ENCODE assay signal across 13 cellular contexts in genomic region chr19:8316351-8317125, GRCh38. TPM values are rescaled to one million over a fixed set of nuclear protein-coding genes. Genes with fewer than 3 reads are reported as not detected.
DNase-seq lines count a peak whose midpoint lies in the region; ATAC-seq and TF ChIP-seq lines count a peak whose summit lies in the region.
"Had no signal": no experiment of that assay in that cellular context is flagged by ENCODE, and none has a peak within 500 bp of the region (broad histone marks: within the 10 kb centered on the region; RNA-seq: fewer than 3 reads in every experiment).

No MANE protein-coding gene starts in this region.

- intact Hi-C loops in activated CD4-positive, alpha-beta T cell treated with anti-CD3 and anti-CD28 coated beads, Interleukin-2, amount 10 ng/mL, durations not matched to agents 24 days and 14 days (cut with micrococcal nuclease): no loop called here
- intact Hi-C loops in activated CD4-positive, alpha-beta T cell treated with anti-CD3 and anti-CD28 coated beads for 36 hours (cut with DNase I, micrococcal nuclease): no loop called here

- no peak for TF ChIP-seq CTCF in glutamatergic neuron (IDR thresholded peaks at IDR 0.05; ENCODE audit: partially characterized antibody, unreplicated experiment)

- POLR2A ChIA-PET in activated CD4-positive, alpha-beta T cell treated with anti-CD3 and anti-CD28 coated beads for 36 hours (lab: Charles Lee): no interaction called here

- peak overlapping the region; percentile 37 for H3K27ac Mint-ChIP-seq in activated CD4-positive, alpha-beta T cell treated with anti-CD3 and anti-CD28 coated beads, Interleukin-2, amount 10 ng/mL, durations not matched to agents 24 days and 14 days
- H3K27ac Mint-ChIP-seq in activated CD4-positive, alpha-beta T cell treated with anti-CD3 and anti-CD28 coated beads for 36 hours: no peak overlapping the region
- peak overlapping the region; percentile 48 for H3K27ac Mint-ChIP-seq in glutamatergic neuron (ENCODE audit: unreplicated experiment)
- H3K27ac Mint-ChIP-seq: T-helper 17 cell had no signal

- no peaks in the 10 kb centered on the region for H3K27me3 Mint-ChIP-seq in activated CD4-positive, alpha-beta T cell treated with anti-CD3 and anti-CD28 coated beads, Interleukin-2, amount 10 ng/mL, durations not matched to agents 24 days and 14 days
- H3K27me3 Mint-ChIP-seq in activated CD4-positive, alpha-beta T cell treated with anti-CD3 and anti-CD28 coated beads for 36 hours: no peaks in the 10 kb centered on the region
- peaks cover 4% of the 10 kb centered on the region for H3K27me3 Mint-ChIP-seq in glutamatergic neuron (ENCODE audit: unreplicated experiment)
- H3K27me3 Mint-ChIP-seq: stimulated activated naive CD8-positive, alpha-beta T cell treated with anti-CD3 and anti-CD28 coated beads, Interleukin-15, amount 100 ng/mL, for 72 hours; T-helper 17 cell had no signal

- no peak overlapping the region for H3K4me3 Mint-ChIP-seq in activated CD4-positive, alpha-beta T cell treated with anti-CD3 and anti-CD28 coated beads, Interleukin-2, amount 10 ng/mL, durations not matched to agents 24 days and 14 days
- H3K4me3 Mint-ChIP-seq in activated CD4-positive, alpha-beta T cell treated with anti-CD3 and anti-CD28 coated beads for 36 hours: no peak overlapping the region
- H3K4me3 Mint-ChIP-seq in glutamatergic neuron (ENCODE audit: unreplicated experiment): no peak overlapping the region
- H3K4me3 Mint-ChIP-seq: CD14-positive monocyte; stimulated activated naive CD8-positive, alpha-beta T cell treated with anti-CD3 and anti-CD28 coated beads, Interleukin-15, amount 100 ng/mL, for 72 hours; T-helper 17 cell had no signal

- DNase-seq in activated CD4-positive, alpha-beta T cell treated with anti-CD3 and anti-CD28 coated beads, Interleukin-2, amount 10 ng/mL, durations not matched to agents 24 days and 14 days: no peak
- no peak for DNase-seq in activated CD4-positive, alpha-beta T cell treated with anti-CD3 and anti-CD28 coated beads for 36 hours
- DNase-seq in glutamatergic neuron: no peak
- DNase-seq in MV-4-11 (lab: John Stamatoyannopoulos, UW): no peak
- DNase-seq: activated CD8-positive, alpha-beta memory T cell treated with anti-CD3 and anti-CD28 coated beads, Interleukin-2, amount 50 U/mL, for 48 hours; activated naive CD4-positive, alpha-beta T cell treated with Interleukin-2 at 50 U/mL for 16 hours; body of pancreas; GOT3; kidney glomerular epithelial cell; stimulated activated naive CD8-positive, alpha-beta T cell treated with anti-CD3 and anti-CD28 coated beads, Interleukin-15, amount 100 ng/mL, for 72 hours; T-helper 17 cell had no signal

- peaks cover 28% of the 10 kb centered on the region for H3K36me3 Mint-ChIP-seq in activated CD4-positive, alpha-beta T cell treated with anti-CD3 and anti-CD28 coated beads, Interleukin-2, amount 10 ng/mL, durations not matched to agents 24 days and 14 days (ENCODE audit: low read depth)
- peaks cover 25% of the 10 kb centered on the region for H3K36me3 Mint-ChIP-seq in activated CD4-positive, alpha-beta T cell treated with anti-CD3 and anti-CD28 coated beads for 36 hours (ENCODE audit: low read depth)
- H3K36me3 Mint-ChIP-seq in glutamatergic neuron (ENCODE audit: unreplicated experiment): no peaks in the 10 kb centered on the region

- no peak for ATAC-seq in activated CD4-positive, alpha-beta T cell treated with anti-CD3 and anti-CD28 coated beads for 36 hours
- ATAC-seq: activated CD4-positive, CD25-positive, alpha-beta regulatory T cell treated with anti-CD3 and anti-CD28 coated beads, Interleukin-2, amount 50 U/mL, for 24 hours; body of pancreas; stimulated activated naive CD8-positive, alpha-beta T cell treated with anti-CD3 and anti-CD28 coated beads, Interleukin-15, amount 100 ng/mL, for 72 hours; T-helper 17 cell had no signal

- CTCF ChIA-PET in activated CD4-positive, alpha-beta T cell treated with anti-CD3 and anti-CD28 coated beads for 36 hours (lab: Charles Lee): no interaction called here

- H3K4me1 Mint-ChIP-seq in activated CD4-positive, alpha-beta T cell treated with anti-CD3 and anti-CD28 coated beads, Interleukin-2, amount 10 ng/mL, durations not matched to agents 24 days and 14 days: peaks cover 9% of the 10 kb centered on the region
- H3K4me1 Mint-ChIP-seq in activated CD4-positive, alpha-beta T cell treated with anti-CD3 and anti-CD28 coated beads for 36 hours: peaks cover 10% of the 10 kb centered on the region
- peaks cover 5% of the 10 kb centered on the region for H3K4me1 Mint-ChIP-seq in glutamatergic neuron (ENCODE audit: low read depth, unreplicated experiment)

- H3K9me3 Mint-ChIP-seq in activated CD4-positive, alpha-beta T cell treated with anti-CD3 and anti-CD28 coated beads, Interleukin-2, amount 10 ng/mL, durations not matched to agents 24 days and 14 days: no peaks in the 10 kb centered on the region
- H3K9me3 Mint-ChIP-seq in activated CD4-positive, alpha-beta T cell treated with anti-CD3 and anti-CD28 coated beads for 36 hours (ENCODE audit: low read depth): no peaks in the 10 kb centered on the region
- peaks cover 2% of the 10 kb centered on the region for H3K9me3 Mint-ChIP-seq in glutamatergic neuron (ENCODE audit: unreplicated experiment)
- H3K9me3 Mint-ChIP-seq: stimulated activated naive CD8-positive, alpha-beta T cell treated with anti-CD3 and anti-CD28 coated beads, Interleukin-15, amount 100 ng/mL, for 72 hours had no signal

RNA-seq across cellular contexts. Expression of gene NDUFA7, which starts 4.6 kb away (rescaled TPM):
- 52.9 and 54.3 TPM in 2 replicates for total RNA-seq in activated CD4-positive, alpha-beta T cell treated with anti-CD3 and anti-CD28 coated beads, Interleukin-2, amount 10 ng/mL, durations not matched to agents 24 days and 14 days
- total RNA-seq in activated CD4-positive, alpha-beta T cell treated with anti-CD3 and anti-CD28 coated beads for 36 hours: 100 to 1,000 TPM in 1 of 2 experiments, 10 to 100 TPM in 1; 90.9 to 112 TPM
- total RNA-seq in glutamatergic neuron (ENCODE audit: unreplicated experiment): 65.1 TPM

RNA-seq across cellular contexts. Expression of gene RPS28, which starts 4.8 kb away (rescaled TPM):
- 2,054 and 2,121 TPM in 2 replicates for total RNA-seq in activated CD4-positive, alpha-beta T cell treated with anti-CD3 and anti-CD28 coated beads, Interleukin-2, amount 10 ng/mL, durations not matched to agents 24 days and 14 days
- total RNA-seq in activated CD4-positive, alpha-beta T cell treated with anti-CD3 and anti-CD28 coated beads for 36 hours: 1,000 to 10,000 TPM; 1,994 to 2,316 TPM
- 1,030 TPM for total RNA-seq in glutamatergic neuron (ENCODE audit: unreplicated experiment)

RNA-seq across cellular contexts. Expression of gene CD320, which starts 8.4 kb away (rescaled TPM):
- total RNA-seq in activated CD4-positive, alpha-beta T cell treated with anti-CD3 and anti-CD28 coated beads, Interleukin-2, amount 10 ng/mL, durations not matched to agents 24 days and 14 days: 110 and 113 TPM in 2 replicates
- 10 to 100 TPM; 39.9 to 41.4 TPM for total RNA-seq in activated CD4-positive, alpha-beta T cell treated with anti-CD3 and anti-CD28 coated beads for 36 hours
- total RNA-seq in glutamatergic neuron (ENCODE audit: unreplicated experiment): 45.1 TPM

RNA-seq across cellular contexts. Expression of gene KANK3, which starts 26.5 kb away (rescaled TPM):
- 0.85 and 1.5 TPM in 2 replicates for total RNA-seq in activated CD4-positive, alpha-beta T cell treated with anti-CD3 and anti-CD28 coated beads, Interleukin-2, amount 10 ng/mL, durations not matched to agents 24 days and 14 days
- total RNA-seq in activated CD4-positive, alpha-beta T cell treated with anti-CD3 and anti-CD28 coated beads for 36 hours: 1 to 10 TPM in 1 of 2 experiments, under 1 TPM in 1; 0.98 to 1.1 TPM
- 8.9 TPM for total RNA-seq in glutamatergic neuron (ENCODE audit: unreplicated experiment)

RNA-seq across cellular contexts. Expression of gene ANGPTL4, which starts 47.4 kb away (rescaled TPM):
- total RNA-seq in activated CD4-positive, alpha-beta T cell treated with anti-CD3 and anti-CD28 coated beads, Interleukin-2, amount 10 ng/mL, durations not matched to agents 24 days and 14 days: 4.0 and 4.1 TPM in 2 replicates
- total RNA-seq in activated CD4-positive, alpha-beta T cell treated with anti-CD3 and anti-CD28 coated beads for 36 hours: 1 to 10 TPM; 7.4 to 7.9 TPM
- total RNA-seq in glutamatergic neuron (ENCODE audit: unreplicated experiment): 0.51 TPM
- total RNA-seq: T-helper 17 cell had no signal
